ENCODE assay signal across 10 cellular contexts in genomic region chr2:205705511-205706397, GRCh38. TPM values are rescaled to one million over a fixed set of nuclear protein-coding genes. Genes with fewer than 3 reads are reported as not detected.
A peak's percentile ranks its signal among the peaks of the same experiment; 100 is the strongest.
DNase-seq lines count a peak whose midpoint lies in the region; ATAC-seq, FAIRE-seq and TF ChIP-seq lines count a peak whose summit lies in the region.
"Had no signal": no experiment of that assay in that cellular context is flagged by ENCODE, and none has a peak within 500 bp of the region (broad histone marks: within the 10 kb centered on the region; RNA-seq: fewer than 3 reads in every experiment).

No MANE protein-coding gene starts in this region.

- no peak overlapping the region; the same call in 1 of the 2 replicates for H2AFZ ChIP-seq in GM12878 (ENCODE audit: control insufficient read depth, low read depth, low read length)

- H3K9ac ChIP-seq in GM12878 (ENCODE audit: control insufficient read depth, insufficient read depth, low read length), result no peak overlapping the region
- peak overlapping the region; percentile 31 for H3K9ac ChIP-seq in muscle layer of colon (ENCODE audit: low read length)

- POLR2A ChIA-PET in GM12878 (lab: Charles Lee), result interaction anchor here (1.4 to 2.0 kb wide), 2 partner anchors 9 to 11 kb away, joined by 6 to 7 read pairs; no protein-coding TSS in a partner anchor

- CTCF ChIA-PET in GM12878 (lab: Yijun Ruan, JAX), result interaction anchor here (0.9 to 1.9 kb wide), 3 partner anchors 16 to 37 kb away, joined by 3 to 13 read pairs (median 3); no protein-coding TSS in a partner anchor

- H4K20me1 ChIP-seq in GM12878 (ENCODE audit: control insufficient read depth, insufficient read depth), result no peaks in the 10 kb centered on the region

- no peak for TF ChIP-seq RAD21 in GM12878 (IDR thresholded peaks at IDR 0.05; ENCODE audit: insufficient read depth, low read depth, low read length)

- no peak for FAIRE-seq in GM12878 (lab: Jason Lieb, UNC)

- H3K36me3 ChIP-seq in heart right ventricle (no peaks in the 10 kb centered on the region), GM12878 (ENCODE audit: control insufficient read depth in 2 of 2, insufficient read depth in 2 of 2, low read length in 1 of 2) (no peaks in the 10 kb centered on the region), muscle layer of colon (ENCODE audit: insufficient read depth, low read length) (peaks cover 58% of the 10 kb centered on the region), transverse colon (no peaks in the 10 kb centered on the region)

- WGBS in heart right ventricle, 2 donors, result 79 to 81% methylated on average over 16 of the region's 16 CpGs
- WGBS in GM12878 (ENCODE audit: insufficient coverage, insufficient replicate concordance, low lambda C conversion rate, missing lambda C conversion rate), result 98% methylated on average over 16 of the region's 16 CpGs
- WGBS in transverse colon (ENCODE audit: low coverage in 1 of 2), 2 donors, result 71 to 81% methylated on average over 16 of the region's 16 CpGs

- H3K9me3 ChIP-seq in heart right ventricle (no peaks in the 10 kb centered on the region), GM12878 (replicated peaks; ENCODE audit: control insufficient read depth, insufficient read depth, low read length) (no peaks in the 10 kb centered on the region), muscle layer of colon (ENCODE audit: low read length) (no peaks in the 10 kb centered on the region), transverse colon (no peaks in the 10 kb centered on the region)

- H3K27ac ChIP-seq in heart right ventricle (peak overlapping the region in 9 of 10 donors; percentile 62 to 84 (median 78)), GM12878 (ENCODE audit: control insufficient read depth, insufficient read depth) (peak overlapping the region; percentile 96), muscle layer of colon (ENCODE audit: low read depth, low read length) (peak overlapping the region; percentile 88), transverse colon (peak overlapping the region; percentile 77 to 95 (median 87))

- DNase-seq in heart right ventricle (no peak), left cardiac atrium (no peak), GM12878 (ENCODE audit: low read depth, low spot score) (no peak), transverse colon (no peak)
- DNase-seq: effector CD4-positive, alpha-beta T cell; NCI-H1694 had no signal

- no peak for TF ChIP-seq CTCF in heart right ventricle (IDR thresholded peaks at IDR 0.05)
- TF ChIP-seq CTCF in GM12878 (IDR thresholded peaks at IDR 0.05 in 2 of 3, conservative IDR thresholded peaks at IDR 0.05 in 1 of 3; ENCODE audit: control insufficient read depth in 2 of 3, extremely low read depth in 1 of 3, insufficient read depth in 1 of 3, low read depth in 3 of 3, low read length in 3 of 3), result no peak
- no peak for TF ChIP-seq CTCF in transverse colon (IDR thresholded peaks at IDR 0.05)

- TF ChIP-seq EP300 in GM12878 (IDR thresholded peaks at IDR 0.05; ENCODE audit: borderline replicate concordance in 1 of 2, control insufficient read depth in 1 of 2, low read depth in 2 of 2, low read length in 2 of 2) (no peak), transverse colon (IDR thresholded peaks at IDR 0.05; ENCODE audit: low read depth) (no peak)

- no peak overlapping the region for H3K4me2 ChIP-seq in GM12878 (ENCODE audit: control insufficient read depth, insufficient read depth)

- TF ChIP-seq POLR2A in GM12878 (IDR thresholded peaks at IDR 0.05; ENCODE audit: low read depth, low read length) (no peak), transverse colon (IDR thresholded peaks at IDR 0.05) (no peak)

- RAD21 ChIA-PET in GM12878 (lab: Charles Lee; ENCODE audit: unreplicated experiment), result interaction anchor here (1.1 to 1.5 kb wide), 3 partner anchors 15 to 30 kb away, joined by 3 to 14 read pairs (median 7); no protein-coding TSS in a partner anchor

- SMC1A ChIA-PET in GM12878 (lab: Charles Lee; ENCODE audit: uncharacterized antibody, unreplicated experiment), result interaction anchor here (0.6 to 2.9 kb wide), 7 partner anchors 10 to 78 kb away, joined by 3 to 19 read pairs (median 4); no protein-coding TSS in a partner anchor

- H3K27me3 ChIP-seq in heart right ventricle, result no peaks in the 10 kb centered on the region
- no peaks in the 10 kb centered on the region for H3K27me3 ChIP-seq in GM12878 (replicated peaks in 1 of 2; ENCODE audit: control insufficient read depth in 2 of 2, insufficient read depth in 2 of 2, low read length in 1 of 2)
- no peaks in the 10 kb centered on the region for H3K27me3 ChIP-seq in muscle layer of colon (ENCODE audit: control insufficient read depth in 1 of 2, insufficient read depth in 2 of 2, low read length in 2 of 2)
- no peaks in the 10 kb centered on the region for H3K27me3 ChIP-seq in transverse colon

- intact Hi-C loops in heart right ventricle (cut with DNase I), result no loop called here
- intact Hi-C loops in left cardiac atrium (cut with DNase I), result no loop called here
- intact Hi-C loops in GM12878 (cut with micrococcal nuclease; ENCODE audit: unreplicated experiment), result no loop called here
- intact Hi-C loops in transverse colon (cut with DNase I; ENCODE audit: low total_unique reads), result no loop called here

- no peaks in the 10 kb centered on the region for H3K79me2 ChIP-seq in GM12878 (ENCODE audit: control insufficient read depth, insufficient read depth, low read length)

- peaks cover 11 to 87% (median 80%) of the 10 kb centered on the region in 9 donors for H3K4me1 ChIP-seq in heart right ventricle
- peaks cover 46% of the 10 kb centered on the region for H3K4me1 ChIP-seq in GM12878 (ENCODE audit: control insufficient read depth, insufficient read depth, low read length)
- peaks cover 96% of the 10 kb centered on the region for H3K4me1 ChIP-seq in muscle layer of colon (ENCODE audit: insufficient read depth, low read length)
- H3K4me1 ChIP-seq in transverse colon, result peaks cover 25 to 75% (median 51%) of the 10 kb centered on the region in 4 donors

- ATAC-seq in heart right ventricle, result no peak
- no peak for ATAC-seq in left cardiac atrium
- ATAC-seq in GM12878, result no peak
- ATAC-seq in GM18873 (IDR thresholded peaks at IDR 0.05; ENCODE audit: low FRiP score, unreplicated experiment), result no peak
- ATAC-seq in GM18861 (IDR thresholded peaks at IDR 0.05; ENCODE audit: unreplicated experiment), result no peak
- ATAC-seq in HG02798 (IDR thresholded peaks at IDR 0.05; ENCODE audit: poor library complexity, unreplicated experiment), result no peak

- in situ Hi-C loops in GM12878 (cut with MboI) (loop anchor here (25.0 kb wide), 1 partner anchor 1632 kb away; no protein-coding TSS in a partner anchor), transverse colon (cut with MboI; ENCODE audit: low pct_ligation_motif_present in 1 of 4, low pct_unique_long_range_greater_than_20kb in 1 of 4, low sequenced_read_pairs in 3 of 4) (no loop called here)

- BruUV-seq in GM12878 (replicated peaks; lab: Mats Ljungman, UMichigan), result no TSS peak

- no peak overlapping the region for H3K4me3 ChIP-seq in heart right ventricle
- no peak overlapping the region for H3K4me3 ChIP-seq in GM12878
- peak overlapping the region in 1 of 2 donors; percentile 34 for H3K4me3 ChIP-seq in muscle layer of colon (ENCODE audit: low read depth in 1 of 2, low read length in 2 of 2)
- H3K4me3 ChIP-seq in transverse colon, result no peak overlapping the region

TF ChIP-seq in GM12878, 131 proteins besides CTCF, POLR2A, EP300 and RAD21 (continues in another document):
- TF ChIP-seq NFXL1 (IDR thresholded peaks at IDR 0.05; ENCODE audit: borderline replicate concordance) (no peak), ELK1 (IDR thresholded peaks at IDR 0.05; ENCODE audit: low read depth, low read length) (no peak), SMARCA5 (IDR thresholded peaks at IDR 0.05) (no peak), NR2C2 (IDR thresholded peaks at IDR 0.05; ENCODE audit: borderline replicate concordance, control insufficient read depth, insufficient read length, low read depth) (no peak), RBBP5 (conservative IDR thresholded peaks at IDR 0.05) (no peak), NFYA (IDR thresholded peaks at IDR 0.05; ENCODE audit: borderline replicate concordance, low read depth, low read length) (no peak), DPF2 (IDR thresholded peaks at IDR 0.05) (no peak), SIX5 (IDR thresholded peaks at IDR 0.05; ENCODE audit: low read depth, low read length, severe bottlenecking) (no peak), CBX5 (IDR thresholded peaks at IDR 0.05; ENCODE audit: low read depth) (no peak), TBL1XR1 (IDR thresholded peaks at IDR 0.05; ENCODE audit: low read depth, low read length) (no peak), KLF5 (IDR thresholded peaks at IDR 0.05; ENCODE audit: partially characterized antibody) (no peak), RAD51 (IDR thresholded peaks at IDR 0.05) (no peak)

RNA-seq across cellular contexts. Expression of gene NRP2, which starts 23.5 kb away (rescaled TPM):
- total RNA-seq in heart right ventricle, result 10 to 100 TPM in 5 of 10 donors, 1 to 10 TPM in 5; 4.7 to 29.4 (median 9.9) TPM
- polyA plus RNA-seq in heart right ventricle, result 1 to 10 TPM; 2.5 to 2.7 TPM
- 10 to 100 TPM; 16.3 to 16.6 TPM for total RNA-seq in left cardiac atrium
- 4.2 and 4.6 TPM in 2 replicates for total RNA-seq in GM12878 (2013; cell fraction: nucleolus; rRNA removed)
- 0.49 and 0.68 TPM in 2 replicates for total RNA-seq in GM12878 (2014; rRNA removed)
- total RNA-seq in GM12878 (2014; rRNA removed; fragmentation: Illumina TruSeq; extraction: Trizol), result 0.32 and 0.63 TPM in 2 replicates
- total RNA-seq in GM12878 (2021), result 0.93 and 1.2 TPM in 2 replicates
- 0.51 TPM for polyA plus RNA-seq in GM12878 (2011; ENCODE audit: low read depth)
- 0.16 and 0.39 TPM in 2 replicates for polyA plus RNA-seq in GM12878 (2011; rRNA removed)
- polyA plus RNA-seq in GM12878 (2011; cell fraction: cytosol; rRNA removed), result 0.10 and 0.27 TPM in 2 replicates
- 0.25 and 0.37 TPM in 2 replicates for polyA plus RNA-seq in GM12878 (2011; cell fraction: nucleus; rRNA removed)
- 0.95 and 1.4 TPM in 2 replicates for polyA plus RNA-seq in GM12878 (2012)
- 0.43 and 0.73 TPM in 2 replicates for polyA plus RNA-seq in GM12878 (2014; fragmentation: Illumina TruSeq; extraction: Trizol)
- under 1 TPM; 0.06 to 0.22 TPM for polyA plus RNA-seq in GM12878 (2014; fragmentation: Nextera tagmentation; extraction: Ambion mirVana)
- polyA plus RNA-seq in GM12878 (2014; rRNA removed), result 0.22 and 0.44 TPM in 2 replicates
- under 1 TPM; 0.14 to 0.52 TPM for polyA plus RNA-seq in GM12878 (2016; fragmentation: Nextera tagmentation; extraction: Ambion mirVana)
- polyA minus RNA-seq in GM12878 (2011; rRNA and poly(A)+ RNA removed), result 0.37 and 0.57 TPM in 2 replicates
- polyA minus RNA-seq in GM12878 (2011; cell fraction: cytosol; rRNA and poly(A)+ RNA removed), result not detected in 2 replicates
- 0.12 and 0.38 TPM in 2 replicates for polyA minus RNA-seq in GM12878 (2011; cell fraction: nucleus; rRNA and poly(A)+ RNA removed)
- total RNA-seq in transverse colon, result 100 to 1,000 TPM in 1 of 4 donors, 10 to 100 TPM in 3; 35.1 to 146 (median 63.9) TPM
